Comparison of ENCODE assay signal across 8 cellular contexts in genomic region chr19:17402982-17403855, GRCh38. TPM values are rescaled to one million over a fixed set of nuclear protein-coding genes. Genes with fewer than 3 reads are reported as not detected.
DNase-seq lines count a peak whose midpoint lies in the region; ATAC-seq and TF ChIP-seq lines count a peak whose summit lies in the region.

No MANE protein-coding gene starts in this region.

- peak overlapping the region; percentile 94 to 98 (median 94) for H3K4me3 Mint-ChIP-seq in CD4-positive, alpha-beta memory T cell
- H3K4me3 Mint-ChIP-seq in activated T-helper 2 cell treated with anti-CD3 and anti-CD28 coated beads, Interferon-gamma antibody, Interleukin-2, Interleukin-4, amounts not matched to agents 10 μg/mL and 5 μg/mL and 100 μg/mL, durations not matched to agents 14 hours and 24 hours and 36 hours (ENCODE audit: low read depth), result peak overlapping the region; percentile 92

- no peaks in the 10 kb centered on the region for H3K27me3 Mint-ChIP-seq in CD4-positive, alpha-beta memory T cell
- H3K27me3 Mint-ChIP-seq in activated T-helper 2 cell treated with anti-CD3 and anti-CD28 coated beads, Interferon-gamma antibody, Interleukin-2, Interleukin-4, amounts not matched to agents 10 μg/mL and 5 μg/mL and 100 μg/mL, durations not matched to agents 14 hours and 24 hours and 36 hours (ENCODE audit: low read depth), result no peaks in the 10 kb centered on the region

- no peaks in the 10 kb centered on the region for H3K27me3 ChIP-seq in CD4-positive, alpha-beta memory T cell (ENCODE audit: insufficient read depth, low read length)
- H3K27me3 ChIP-seq in kidney epithelial cell (ENCODE audit: control insufficient read depth, insufficient read depth, low read length) (peaks cover 5% of the 10 kb centered on the region), thymus (ENCODE audit: control insufficient read depth, insufficient read depth) (no peaks in the 10 kb centered on the region), PC-9 (ENCODE audit: insufficient read depth, low read depth) (no peaks in the 10 kb centered on the region)

- H3K4me1 ChIP-seq in CD4-positive, alpha-beta memory T cell (ENCODE audit: insufficient read depth, low read length), result peaks cover 32% of the 10 kb centered on the region
- peaks cover 17% of the 10 kb centered on the region for H3K4me1 ChIP-seq in thymus (ENCODE audit: control insufficient read depth, insufficient read depth, low read length)
- H3K4me1 ChIP-seq in PC-9 (replicated peaks; ENCODE audit: insufficient read depth), result no peaks in the 10 kb centered on the region; the same call in none of the 2 replicates

- H3K79me2 ChIP-seq in PC-9 (ENCODE audit: low read depth), result no peaks in the 10 kb centered on the region

- TF ChIP-seq CTCF in kidney epithelial cell (IDR thresholded peaks at IDR 0.05; ENCODE audit: insufficient read depth, low read length, poor library complexity, severe bottlenecking) (no peak), PC-9 (conservative IDR thresholded peaks at IDR 0.05) (no peak)

- no peaks in the 10 kb centered on the region for H3K9me3 ChIP-seq in CD4-positive, alpha-beta memory T cell (ENCODE audit: control insufficient read depth in 1 of 2, low read length in 2 of 2)
- H3K9me3 ChIP-seq in thymus (ENCODE audit: control insufficient read depth) (no peaks in the 10 kb centered on the region), PC-9 (ENCODE audit: insufficient read depth, low read depth) (no peaks in the 10 kb centered on the region)

- H3K27ac Mint-ChIP-seq in CD4-positive, alpha-beta memory T cell, result peak overlapping the region in 6 of 7 donors; percentile 75 to 93 (median 90)
- H3K27ac Mint-ChIP-seq in activated T-helper 2 cell treated with anti-CD3 and anti-CD28 coated beads, Interferon-gamma antibody, Interleukin-2, Interleukin-4, amounts not matched to agents 10 μg/mL and 5 μg/mL and 100 μg/mL, durations not matched to agents 14 hours and 24 hours and 36 hours, result peak overlapping the region; percentile 74

- BruUV-seq in PC-9 (replicated peaks; lab: Mats Ljungman, UMichigan), result no TSS peak

- H3K9me3 Mint-ChIP-seq in CD4-positive, alpha-beta memory T cell, result no peaks in the 10 kb centered on the region
- H3K9me3 Mint-ChIP-seq in activated T-helper 2 cell treated with anti-CD3 and anti-CD28 coated beads, Interferon-gamma antibody, Interleukin-2, Interleukin-4, amounts not matched to agents 10 μg/mL and 5 μg/mL and 100 μg/mL, durations not matched to agents 14 hours and 24 hours and 36 hours, result no peaks in the 10 kb centered on the region

- no peaks in the 10 kb centered on the region; the same call in 1 of the 2 replicates for H3F3A ChIP-seq in PC-9 (ENCODE audit: insufficient read depth, low read depth)

- CTCF ChIA-PET in CD4-positive, alpha-beta memory T cell (lab: Charles Lee; ENCODE audit: partially characterized antibody), result interaction anchor here (1.5 to 4.4 kb wide), 2 partner anchors 9 to 11 kb away, joined by 5 to 25 read pairs; partner anchors contain the start of gene CCDC194
- CTCF ChIA-PET in PC-9 (lab: Charles Lee), result interaction anchor here (0.6 kb wide), 1 partner anchor 30 kb away, joined by 5 read pairs; no protein-coding TSS in a partner anchor

- peaks cover 3 to 29% of the 10 kb centered on the region in 2 donors for H3K36me3 Mint-ChIP-seq in CD4-positive, alpha-beta memory T cell
- peaks cover 44% of the 10 kb centered on the region for H3K36me3 Mint-ChIP-seq in activated T-helper 2 cell treated with anti-CD3 and anti-CD28 coated beads, Interferon-gamma antibody, Interleukin-2, Interleukin-4, amounts not matched to agents 10 μg/mL and 5 μg/mL and 100 μg/mL, durations not matched to agents 14 hours and 24 hours and 36 hours (ENCODE audit: low read depth)

- H3K27ac ChIP-seq in CD4-positive, alpha-beta memory T cell (ENCODE audit: low read depth, low read length), result peak overlapping the region; percentile 88
- peak overlapping the region; percentile 15 for H3K27ac ChIP-seq in thymus (ENCODE audit: low read depth)
- H3K27ac ChIP-seq in PC-9, result no peak overlapping the region

- ATAC-seq in GM18907 (IDR thresholded peaks at IDR 0.05; ENCODE audit: unreplicated experiment), result no peak
- ATAC-seq in HG02840 (IDR thresholded peaks at IDR 0.05; ENCODE audit: low FRiP score, unreplicated experiment), result no peak

- intact Hi-C loops in CD4-positive, alpha-beta memory T cell (cut with micrococcal nuclease), result no loop called here
- intact Hi-C loops in activated T-helper 2 cell treated with anti-CD3 and anti-CD28 coated beads, Interferon-gamma antibody, Interleukin-2, Interleukin-4, amounts not matched to agents 10 μg/mL and 5 μg/mL and 100 μg/mL, durations not matched to agents 14 hours and 24 hours and 36 hours (cut with micrococcal nuclease), result no loop called here
- intact Hi-C loops in PC-9 (cut with micrococcal nuclease; ENCODE audit: unreplicated experiment), result no loop called here

- H3K36me3 ChIP-seq in CD4-positive, alpha-beta memory T cell (ENCODE audit: insufficient read depth, low read length), result peaks cover 8% of the 10 kb centered on the region
- H3K36me3 ChIP-seq in kidney epithelial cell (ENCODE audit: control insufficient read depth, insufficient read depth, low read length) (no peaks in the 10 kb centered on the region), thymus (ENCODE audit: control insufficient read depth, insufficient read depth) (peaks cover 13% of the 10 kb centered on the region), PC-9 (ENCODE audit: low read depth) (no peaks in the 10 kb centered on the region)

- no peaks in the 10 kb centered on the region for H3K9me2 ChIP-seq in PC-9 (ENCODE audit: insufficient read depth)

- peaks cover 20 to 45% (median 29%) of the 10 kb centered on the region in 4 donors for H3K4me1 Mint-ChIP-seq in CD4-positive, alpha-beta memory T cell
- H3K4me1 Mint-ChIP-seq in activated T-helper 2 cell treated with anti-CD3 and anti-CD28 coated beads, Interferon-gamma antibody, Interleukin-2, Interleukin-4, amounts not matched to agents 10 μg/mL and 5 μg/mL and 100 μg/mL, durations not matched to agents 14 hours and 24 hours and 36 hours (ENCODE audit: low read depth), result peaks cover 31% of the 10 kb centered on the region

- H3K4me3 ChIP-seq in CD4-positive, alpha-beta memory T cell (ENCODE audit: low read length in 2 of 2), result peak overlapping the region in 1 of 2 donors; percentile 9
- H3K4me3 ChIP-seq in kidney epithelial cell (ENCODE audit: low read depth, low read length) (peak overlapping the region; percentile 22), thymus (ENCODE audit: low read length) (peak overlapping the region; percentile 35), PC-9 (no peak overlapping the region)

- H4K20me1 ChIP-seq in PC-9 (ENCODE audit: insufficient read depth), result no peaks in the 10 kb centered on the region

- no peak overlapping the region for H2AFZ ChIP-seq in PC-9

- 64% methylated on average over 35 of the region's 36 CpGs for WGBS in thymus

- H3K4me2 ChIP-seq in PC-9, result no peak overlapping the region

- DNase-seq in CD4-positive, alpha-beta memory T cell, result peak in 2 of 5 donors; percentile 28 to 48
- DNase-seq in NCI-H146 (lab: John Stamatoyannopoulos, UW) (peak; percentile 57), kidney epithelial cell (ENCODE audit: low read depth) (no peak), PC-9 (no peak)
- no peak for DNase-seq in activated T-helper 2 cell treated with anti-CD3 and anti-CD28 coated beads, Interferon-gamma antibody, Interleukin-2, Interleukin-4, amounts not matched to agents 10 μg/mL and 5 μg/mL and 100 μg/mL, durations not matched to agents 14 hours and 24 hours and 36 hours (ENCODE audit: low spot score)

- POLR2A ChIA-PET in CD4-positive, alpha-beta memory T cell (lab: Charles Lee; ENCODE audit: partially characterized antibody), result interaction anchor here (1.1 to 5.7 kb wide), 4 partner anchors 8 to 136 kb away, joined by 3 to 87 read pairs (median 4); partner anchors contain the start of genes BABAM1 and MVB12A
- POLR2A ChIA-PET in PC-9 (lab: Charles Lee; ENCODE audit: unreplicated experiment), result no interaction called here

RNA-seq across cellular contexts. Expression of gene BST2, which starts 2.2 kb away (rescaled TPM):
- total RNA-seq in CD4-positive, alpha-beta memory T cell, result 10 to 100 TPM; 55.9 TPM
- polyA plus RNA-seq in CD4-positive, alpha-beta memory T cell, result 100 to 1,000 TPM; 143 to 173 TPM
- 129 and 133 TPM in 2 replicates for total RNA-seq in activated T-helper 2 cell treated with anti-CD3 and anti-CD28 coated beads, Interferon-gamma antibody, Interleukin-2, Interleukin-4, amounts not matched to agents 10 μg/mL and 5 μg/mL and 100 μg/mL, durations not matched to agents 14 hours and 24 hours and 36 hours
- total RNA-seq in kidney epithelial cell (38.2 and 41.4 TPM in 2 replicates), PC-9 (2021) (2.7 and 3.3 TPM in 2 replicates)
- polyA plus RNA-seq in thymus, result 221 TPM

RNA-seq across cellular contexts. Expression of gene CCDC194, which starts 9.2 kb away (rescaled TPM):
- 1 to 10 TPM; 2.5 to 3.3 TPM for total RNA-seq in CD4-positive, alpha-beta memory T cell
- not detected for polyA plus RNA-seq in CD4-positive, alpha-beta memory T cell
- 1.5 and 2.4 TPM in 2 replicates for total RNA-seq in activated T-helper 2 cell treated with anti-CD3 and anti-CD28 coated beads, Interferon-gamma antibody, Interleukin-2, Interleukin-4, amounts not matched to agents 10 μg/mL and 5 μg/mL and 100 μg/mL, durations not matched to agents 14 hours and 24 hours and 36 hours
- total RNA-seq in kidney epithelial cell (not detected in 2 replicates), PC-9 (2021) (not detected in 2 replicates)
- 0.55 TPM for polyA plus RNA-seq in thymus

RNA-seq across cellular contexts. Expression of gene MVB12A, which starts 16.6 kb away (rescaled TPM):
- total RNA-seq in CD4-positive, alpha-beta memory T cell, result 10 to 100 TPM; 35.4 to 38.0 TPM
- polyA plus RNA-seq in CD4-positive, alpha-beta memory T cell, result 10 to 100 TPM; 29.5 to 32.6 TPM
- total RNA-seq in activated T-helper 2 cell treated with anti-CD3 and anti-CD28 coated beads, Interferon-gamma antibody, Interleukin-2, Interleukin-4, amounts not matched to agents 10 μg/mL and 5 μg/mL and 100 μg/mL, durations not matched to agents 14 hours and 24 hours and 36 hours, result 41.1 and 43.2 TPM in 2 replicates
- total RNA-seq in kidney epithelial cell (66.1 and 73.7 TPM in 2 replicates), PC-9 (2021) (58.1 and 80.0 TPM in 2 replicates)
- 56.8 TPM for polyA plus RNA-seq in thymus

RNA-seq across cellular contexts. Expression of gene PLVAP, which starts 26.1 kb away (rescaled TPM):
- under 1 TPM in 1 of 2 experiments, not detected in 1; 0.23 TPM for total RNA-seq in CD4-positive, alpha-beta memory T cell
- polyA plus RNA-seq in CD4-positive, alpha-beta memory T cell, result not detected
- not detected in 2 replicates for total RNA-seq in activated T-helper 2 cell treated with anti-CD3 and anti-CD28 coated beads, Interferon-gamma antibody, Interleukin-2, Interleukin-4, amounts not matched to agents 10 μg/mL and 5 μg/mL and 100 μg/mL, durations not matched to agents 14 hours and 24 hours and 36 hours
- total RNA-seq in kidney epithelial cell (0.48 and 1.5 TPM in 2 replicates), PC-9 (2021) (not detected in 2 replicates)
- polyA plus RNA-seq in thymus, result 57.1 TPM

RNA-seq across cellular contexts. Expression of gene TMEM221, which starts 45.2 kb away (rescaled TPM):
- not detected for total RNA-seq in CD4-positive, alpha-beta memory T cell
- polyA plus RNA-seq in CD4-positive, alpha-beta memory T cell, result under 1 TPM in 1 of 2 donors, not detected in 1; 0.09 TPM
- total RNA-seq in activated T-helper 2 cell treated with anti-CD3 and anti-CD28 coated beads, Interferon-gamma antibody, Interleukin-2, Interleukin-4, amounts not matched to agents 10 μg/mL and 5 μg/mL and 100 μg/mL, durations not matched to agents 14 hours and 24 hours and 36 hours, result not detected in 2 replicates
- 0.75 TPM in 1 of 2 replicates, not detected in the other for total RNA-seq in kidney epithelial cell
- 3.2 TPM for polyA plus RNA-seq in thymus
- total RNA-seq in PC-9 (2021), result 2.0 and 3.9 TPM in 2 replicates
